ENCODE assay signal across 8 cellular contexts in the genomic region with DNA sequence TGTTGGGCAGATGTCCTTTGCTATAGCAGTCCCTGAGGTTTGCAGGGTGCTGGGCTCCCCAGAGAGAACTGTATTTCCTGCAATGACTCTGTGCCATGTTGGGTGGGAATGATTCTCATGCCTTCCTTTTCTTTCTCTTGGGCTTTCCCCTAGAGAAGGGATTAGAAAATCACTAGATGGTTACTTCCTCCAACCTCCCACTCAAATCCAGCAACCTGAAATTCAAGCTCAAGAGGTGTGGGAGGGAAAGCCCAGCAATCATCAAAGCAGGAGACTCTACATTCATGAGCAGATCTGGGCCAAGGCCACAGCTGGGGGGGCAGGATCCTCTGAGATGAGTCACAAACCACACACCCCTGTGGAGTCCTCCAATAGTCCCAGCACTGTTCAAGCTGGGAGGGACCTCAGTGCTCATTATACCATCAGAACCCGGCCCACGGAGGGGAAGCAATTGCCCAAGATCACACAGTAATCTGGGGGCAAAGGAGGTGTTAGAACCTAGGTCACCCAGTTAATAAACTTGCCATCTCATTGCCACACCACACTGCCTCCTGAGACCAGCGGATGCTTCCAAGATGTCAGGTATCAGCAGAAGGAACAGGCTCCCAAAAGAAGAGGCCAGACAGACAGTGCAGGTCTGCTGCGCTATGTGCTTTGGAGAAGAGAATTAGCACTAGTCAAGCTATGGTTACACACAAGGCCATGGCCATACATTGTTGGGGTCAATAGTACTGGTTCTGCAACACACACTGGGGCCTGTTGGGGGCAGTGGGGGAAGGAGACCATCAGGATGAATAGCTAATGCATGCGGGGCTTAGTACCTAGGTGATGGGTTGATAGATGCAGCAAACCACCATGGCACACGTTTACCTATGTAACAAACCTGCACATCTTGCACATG.
A peak's percentile ranks its signal among the peaks of the same experiment; 100 is the strongest.
DNase-seq lines count a peak whose midpoint lies in the region; ATAC-seq and TF ChIP-seq lines count a peak whose summit lies in the region.

No MANE protein-coding gene starts in this region.

- H3K4me3 ChIP-seq in HUES64 (ENCODE audit: low read length) (no peak overlapping the region), cardiac fibroblast (replicated peaks in 1 of 2; ENCODE audit: low read depth in 2 of 2, low read length in 2 of 2) (no peak overlapping the region)
- H3K4me3 ChIP-seq in CD4-positive, alpha-beta memory T cell (ENCODE audit: low read length in 2 of 2) = no peak overlapping the region

- no peaks in the 10 kb centered on the region for H3K9me3 Mint-ChIP-seq in CD4-positive, alpha-beta memory T cell

- peaks cover 41% of the 10 kb centered on the region for H3K4me1 ChIP-seq in HUES64 (ENCODE audit: insufficient read depth, low read length)
- H3K4me1 ChIP-seq in CD4-positive, alpha-beta memory T cell (ENCODE audit: insufficient read depth, low read length) = no peaks in the 10 kb centered on the region

- H3K4me3 Mint-ChIP-seq in CD4-positive, alpha-beta memory T cell = no peak overlapping the region

- ATAC-seq in GM21529 (IDR thresholded peaks at IDR 0.05; ENCODE audit: unreplicated experiment) (peak; percentile 91), HG03521 (IDR thresholded peaks at IDR 0.05; ENCODE audit: unreplicated experiment) (no peak)

- POLR2A ChIA-PET in CD4-positive, alpha-beta memory T cell (lab: Charles Lee; ENCODE audit: partially characterized antibody) = interaction anchor here (1.2 kb wide), 1 partner anchor 66 kb away, joined by 4 read pairs; a partner anchor contains a TSS

- no peaks in the 10 kb centered on the region for H3K9me3 ChIP-seq in HUES64 (ENCODE audit: insufficient read depth, low read depth, low read length)
- H3K9me3 ChIP-seq in CD4-positive, alpha-beta memory T cell (ENCODE audit: control insufficient read depth in 1 of 2, low read length in 2 of 2) = no peaks in the 10 kb centered on the region

- H3K27ac Mint-ChIP-seq in CD4-positive, alpha-beta memory T cell = no peak overlapping the region

- no peaks in the 10 kb centered on the region for H3K36me3 ChIP-seq in HUES64 (ENCODE audit: insufficient read depth, low read length)
- H3K36me3 ChIP-seq in CD4-positive, alpha-beta memory T cell (ENCODE audit: insufficient read depth, low read length) = no peaks in the 10 kb centered on the region

- H3K36me3 Mint-ChIP-seq in CD4-positive, alpha-beta memory T cell = no peaks in the 10 kb centered on the region

- H3K4me1 Mint-ChIP-seq in CD4-positive, alpha-beta memory T cell = no peaks in the 10 kb centered on the region

- peak; percentile 6 to 36 for DNase-seq in cardiac fibroblast (ENCODE audit: low read depth in 2 of 2)
- peak; percentile 69 for DNase-seq in ureter (ENCODE audit: low spot score)
- no peak for DNase-seq in OCI-M1 (lab: John Stamatoyannopoulos, UW)
- DNase-seq in CD4-positive, alpha-beta memory T cell = no peak

- 69% methylated on average over 5 of the region's 6 CpGs for WGBS in HUES64

- H3K27me3 Mint-ChIP-seq in CD4-positive, alpha-beta memory T cell = peaks cover 0 to 1% of the 10 kb centered on the region in 2 donors

- CTCF ChIA-PET in CD4-positive, alpha-beta memory T cell (lab: Charles Lee; ENCODE audit: partially characterized antibody) = interaction anchor here (0.5 to 15.6 kb wide), 7 partner anchors 7 to 143 kb away, joined by 3 to 231 read pairs (median 4); no protein-coding TSS in a partner anchor

- no peaks in the 10 kb centered on the region for H3K27me3 ChIP-seq in HUES64 (ENCODE audit: insufficient read depth, low read length)
- no peaks in the 10 kb centered on the region for H3K27me3 ChIP-seq in CD4-positive, alpha-beta memory T cell (ENCODE audit: insufficient read depth, low read length)

- H3K27ac ChIP-seq in HUES64 (ENCODE audit: low read depth, low read length) = peak overlapping the region; percentile 40; the same call in 1 of the 2 replicates
- no peak overlapping the region for H3K27ac ChIP-seq in CD4-positive, alpha-beta memory T cell (ENCODE audit: low read depth, low read length)

- TF ChIP-seq CTCF in GM12872 (IDR thresholded peaks at IDR 0.05; ENCODE audit: insufficient read depth, low read depth, low read length) = 0 out of 3 replicates have a peak, but pooled peaks have one; percentile 23
- TF ChIP-seq CTCF in cardiac fibroblast (IDR thresholded peaks at IDR 0.05; ENCODE audit: low read depth, low read length) = no peak

- H3K9ac ChIP-seq in HUES64 (ENCODE audit: low read depth, low read length) = no peak overlapping the region

- intact Hi-C loops in CD4-positive, alpha-beta memory T cell (cut with micrococcal nuclease) = no loop called here

Comparison
In these comparisons a context has a peak if more than half of its experiments do, and no peak if none do; other contexts are left out.
1. DNase-seq: peak in cardiac fibroblast (2 of 2) and ureter (single experiment); none in OCI-M1 (single experiment) and CD4-positive, alpha-beta memory T cell (0 of 5).